In genomic region chr1:233598891-233599541, GRCh38 we compare ENCODE assay signal across 2 cellular contexts.
A peak's percentile ranks its signal among the peaks of the same experiment; 100 is the strongest.
TF ChIP-seq lines count a peak whose summit lies in the region.

No MANE protein-coding gene starts in this region.

TF ChIP-seq in liver, 16 proteins besides CTCF, POLR2A, EP300 and RAD21 (continued from another document):
- TF ChIP-seq REST (IDR thresholded peaks at IDR 0.05) (peak; percentile 52), SP1 (IDR thresholded peaks at IDR 0.05) (peak; percentile 77), FOXA2 (IDR thresholded peaks at IDR 0.05) (peak; percentile 43), EGR1 (IDR thresholded peaks at IDR 0.05; ENCODE audit: low read depth in 2 of 2) (no peak), MAX (IDR thresholded peaks at IDR 0.05) (peak; percentile 20), GABPA (IDR thresholded peaks at IDR 0.05 in 1 of 2, conservative IDR thresholded peaks at IDR 0.05 in 1 of 2) (peak in 1 of 2 donors; percentile 11), RXRA (IDR thresholded peaks at IDR 0.05) (peak; percentile 92), HNF4A (conservative IDR thresholded peaks at IDR 0.05) (peak; percentile 89 to 92), YY1 (IDR thresholded peaks at IDR 0.05) (peak; percentile 39), ZBTB33 (IDR thresholded peaks at IDR 0.05) (no peak), ATF3 (IDR thresholded peaks at IDR 0.05) (no peak), NR2F2 (IDR thresholded peaks at IDR 0.05) (peak; percentile 35), HNF4G (IDR thresholded peaks at IDR 0.05) (peak; percentile 59), JUND (IDR thresholded peaks at IDR 0.05) (peak in 1 of 2 donors; percentile 36), FOXA1 (IDR thresholded peaks at IDR 0.05) (peak; percentile 34)

TF ChIP-seq in HepG2, 621 proteins besides CTCF, POLR2A, EP300 and RAD21 (continued from another document):
- TF ChIP-seq ZNF407 (CRISPR knock-in tag; IDR thresholded peaks at IDR 0.05; ENCODE audit: not compliant biosample characterization) (no peak), SNRNP70 (IDR thresholded peaks at IDR 0.05; ENCODE audit: low read depth, low read length) (no peak)
